Comparison of ENCODE assay signal across 23 cellular contexts in genomic region chr21:46516068-46516467, GRCh38.
"Had no signal": no experiment of that assay in that cellular context is flagged by ENCODE, and none has a peak within 500 bp of the region (broad histone marks: within the 10 kb centered on the region; RNA-seq: fewer than 3 reads in every experiment).

No MANE protein-coding gene starts in this region.

- ATAC-seq: activated CD4-positive, CD25-positive, alpha-beta regulatory T cell treated with anti-CD3 and anti-CD28 coated beads, Interleukin-2, amount 50 U/mL, for 24 hours; activated CD8-positive, alpha-beta memory T cell treated with anti-CD3 and anti-CD28 coated beads, Interleukin-2, amount 10 ng/mL, durations not matched to agents 7 days and 5 days; gastrocnemius medialis; left lobe of liver had no signal

- H3K27ac ChIP-seq: ascending aorta, breast epithelium, gastrocnemius medialis, right atrium auricular region, SJCRH30, suprapubic skin had no signal

- H3K27me3 ChIP-seq: ascending aorta, breast epithelium, gastrocnemius medialis, right atrium auricular region, SJCRH30, suprapubic skin had no signal

- H3K27ac Mint-ChIP-seq: activated CD8-positive, alpha-beta memory T cell treated with anti-CD3 and anti-CD28 coated beads, Interleukin-2, amount 10 ng/mL, durations not matched to agents 7 days and 5 days; activated T-cell treated with anti-CD3 and anti-CD28 coated beads, Interleukin-2, amount 50 U/mL, for 24 hours; dendritic cell treated with granulocyte-macrophage colony-stimulating factor and Interleukin-4, amounts not matched to agents 40 ng/mL and 50 ng/mL, for 4 days; progenitor cell of endocrine pancreas; type B pancreatic cell had no signal

- H3K4me3 Mint-ChIP-seq: activated CD8-positive, alpha-beta memory T cell treated with anti-CD3 and anti-CD28 coated beads, Interleukin-2, amount 10 ng/mL, durations not matched to agents 7 days and 5 days; activated T-cell treated with anti-CD3 and anti-CD28 coated beads, Interleukin-2, amount 50 U/mL, for 24 hours; dendritic cell treated with granulocyte-macrophage colony-stimulating factor and Interleukin-4, amounts not matched to agents 40 ng/mL and 50 ng/mL, for 4 days; type B pancreatic cell had no signal

- H3K4me3 ChIP-seq: ascending aorta, breast epithelium, gastrocnemius medialis, right atrium auricular region, SJCRH30, skin epidermis, suprapubic skin had no signal

- H3K4me1 ChIP-seq: ascending aorta, breast epithelium, SJCRH30, suprapubic skin had no signal

- H3K27me3 Mint-ChIP-seq: activated CD8-positive, alpha-beta memory T cell treated with anti-CD3 and anti-CD28 coated beads, Interleukin-2, amount 10 ng/mL, durations not matched to agents 7 days and 5 days; activated T-cell treated with anti-CD3 and anti-CD28 coated beads, Interleukin-2, amount 50 U/mL, for 24 hours; dendritic cell treated with granulocyte-macrophage colony-stimulating factor and Interleukin-4, amounts not matched to agents 40 ng/mL and 50 ng/mL, for 4 days; progenitor cell of endocrine pancreas; type B pancreatic cell had no signal

- DNase-seq: activated CD8-positive, alpha-beta memory T cell treated with anti-CD3 and anti-CD28 coated beads, Interleukin-2, amount 10 ng/mL, durations not matched to agents 7 days and 5 days; activated gamma-delta T cell treated with Interleukin-2 at 50 U/mL for 16 hours; activated T-cell treated with anti-CD3 and anti-CD28 coated beads, Interleukin-2, amount 50 U/mL, for 24 hours; effector memory CD4-positive, alpha-beta T cell; gastrocnemius medialis; nucleus accumbens; SJCRH30; stimulated activated CD4-positive, alpha-beta T cell treated with anti-CD3 and anti-CD28 coated beads, Interleukin-15, amount 100 ng/mL, for 24 hours; stimulated activated CD4-positive, alpha-beta T cell treated with anti-CD3 and anti-CD28 coated beads, Interleukin-4, amount 100 ng/mL, for 1 hour; stimulated activated naive CD4-positive, alpha-beta T cell treated with Interleukin-2 at 50 U/mL for 16 hours; T-helper 2 cell had no signal

- H3K9me3 ChIP-seq: breast epithelium, gastrocnemius medialis, SJCRH30, suprapubic skin had no signal

- FAIRE-seq: islet of Langerhans, TTC549 had no signal

- H3K36me3 ChIP-seq: breast epithelium had no signal

- H3K9me3 Mint-ChIP-seq: dendritic cell treated with granulocyte-macrophage colony-stimulating factor and Interleukin-4, amounts not matched to agents 40 ng/mL and 50 ng/mL, for 4 days had no signal
